ENCODE assay signal across 8 cellular contexts in genomic region chr19:1847684-1848398, GRCh38. TPM values are rescaled to one million over a fixed set of nuclear protein-coding genes. Genes with fewer than 3 reads are reported as not detected.
DNase-seq lines count a peak whose midpoint lies in the region; ATAC-seq, FAIRE-seq and TF ChIP-seq lines count a peak whose summit lies in the region.

No MANE protein-coding gene starts in this region.

- TF ChIP-seq POLR2A in adrenal gland (IDR thresholded peaks at IDR 0.05), result peak in 1 of 2 donors; percentile 42

- intact Hi-C loops in adrenal gland (cut with DNase I), result no loop called here

- in situ Hi-C loops in GM13977 (cut with MboI; ENCODE audit: low pct_unique_long_range_greater_than_20kb, low sequenced_read_pairs, unreplicated experiment), result no loop called here

- no peaks in the 10 kb centered on the region; the same call in 1 of the 2 replicates for H3K36me3 ChIP-seq in MG63
- H3K36me3 ChIP-seq in adrenal gland (replicated peaks in 1 of 2), result no peaks in the 10 kb centered on the region
- H3K36me3 ChIP-seq in iPS-15b (ENCODE audit: control insufficient read depth, insufficient read depth, low read length), result no peaks in the 10 kb centered on the region
- H3K36me3 ChIP-seq in small intestine (ENCODE audit: control insufficient read depth in 2 of 2, insufficient read depth in 2 of 2, low read length in 2 of 2), result no peaks in the 10 kb centered on the region

- peak overlapping the region; percentile 87 for H3K4me3 ChIP-seq in MG63
- peak overlapping the region; percentile 48 to 100 (median 72) for H3K4me3 ChIP-seq in adrenal gland
- H3K4me3 ChIP-seq in iPS-15b (ENCODE audit: low read depth, low read length), result peak overlapping the region; percentile 91
- H3K4me3 ChIP-seq in small intestine (ENCODE audit: low read depth in 1 of 2, low read length in 2 of 2), result peak overlapping the region; percentile 86 to 95

- peak overlapping the region; percentile 72 to 100 (median 99) for H3K27ac ChIP-seq in adrenal gland
- peak overlapping the region; percentile 94 to 99 for H3K27ac ChIP-seq in small intestine (ENCODE audit: low read depth in 1 of 2, low read length in 1 of 2)

- H3K4me1 ChIP-seq in adrenal gland (replicated peaks in 1 of 2) (peaks cover 27 to 58% of the 10 kb centered on the region in 2 donors), iPS-15b (ENCODE audit: control insufficient read depth, insufficient read depth, low read length) (no peaks in the 10 kb centered on the region), small intestine (ENCODE audit: control insufficient read depth in 2 of 2, insufficient read depth in 1 of 2, low read depth in 1 of 2, low read length in 1 of 2) (peaks cover 4 to 6% of the 10 kb centered on the region in 2 donors)

- TF ChIP-seq CTCF in adrenal gland (IDR thresholded peaks at IDR 0.05) (no peak), GM13977 (IDR thresholded peaks at IDR 0.05; ENCODE audit: extremely low read depth, insufficient read depth, missing control alignments) (no peak)

- 0% methylated on average over 24 to 72 of the region's 72 CpGs; no CpG with 5 or more reads in 1 of the 4 donors for WGBS in adrenal gland, 4 donors
- 0% methylated on average over 46 to 72 of the region's 72 CpGs for WGBS in small intestine, 3 donors

- H3K27me3 ChIP-seq in MG63 (no peaks in the 10 kb centered on the region), adrenal gland (no peaks in the 10 kb centered on the region), iPS-15b (ENCODE audit: control insufficient read depth, insufficient read depth, low read length) (no peaks in the 10 kb centered on the region), small intestine (ENCODE audit: control insufficient read depth in 2 of 2, insufficient read depth in 2 of 2, low read length in 2 of 2) (no peaks in the 10 kb centered on the region)

- peak overlapping the region; percentile 98 for H3K9ac ChIP-seq in iPS-15b (ENCODE audit: low read depth, low read length)

- no peak for FAIRE-seq in small intestine (lab: Jason Lieb, UNC)

- peak; percentile 66 for DNase-seq in ELF-1 (ENCODE audit: low read depth, low spot score)
- peak; percentile 59 for DNase-seq in MG63
- peak in 6 of 7 donors; percentile 46 to 83 (median 74) for DNase-seq in adrenal gland
- peak; percentile 31 for DNase-seq in small intestine
- DNase-seq in GM13977 (ENCODE audit: low spot score), result no peak

- no peaks in the 10 kb centered on the region for H3K9me3 ChIP-seq in MG63
- no peaks in the 10 kb centered on the region for H3K9me3 ChIP-seq in adrenal gland (replicated peaks in 1 of 3)
- no peaks in the 10 kb centered on the region for H3K9me3 ChIP-seq in iPS-15b (ENCODE audit: control insufficient read depth, insufficient read depth, low read length)
- no peaks in the 10 kb centered on the region for H3K9me3 ChIP-seq in small intestine (ENCODE audit: control insufficient read depth, low read depth)

- peak; percentile 24 for ATAC-seq in GM21723 (IDR thresholded peaks at IDR 0.05; ENCODE audit: unreplicated experiment)
- no peak for ATAC-seq in HG03108 (IDR thresholded peaks at IDR 0.05; ENCODE audit: unreplicated experiment)

RNA-seq across cellular contexts. Expression of gene REXO1, which starts 0.4 kb away (rescaled TPM):
- 2.2 and 4.4 TPM in 2 replicates for total RNA-seq in MG63 (2014; rRNA removed; shearing (Covaris generic); ENCODE audit: low replicate concordance)
- 10 to 100 TPM; 14.4 to 98.8 (median 44.5) TPM for total RNA-seq in adrenal gland
- polyA plus RNA-seq in adrenal gland (100 to 1,000 TPM in 2 of 3 donors, 10 to 100 TPM in 1; 18.4 to 155 (median 150) TPM), small intestine (10 to 100 TPM; 18.4 to 31.8 (median 22.7) TPM)

RNA-seq across cellular contexts. Expression of gene KLF16, which starts 15.5 kb away (rescaled TPM):
- total RNA-seq in MG63 (2014; rRNA removed; shearing (Covaris generic); ENCODE audit: low replicate concordance), result 8.1 and 12.6 TPM in 2 replicates
- total RNA-seq in adrenal gland, result 10 to 100 TPM in 7 of 8 donors, 1 to 10 TPM in 1; 7.1 to 28.1 (median 18.3) TPM
- polyA plus RNA-seq in adrenal gland (10 to 100 TPM in 1 of 3 donors, 1 to 10 TPM in 2; 2.0 to 12.9 (median 6.9) TPM), small intestine (10 to 100 TPM in 2 of 3 donors, 1 to 10 TPM in 1; 7.8 to 14.6 (median 13.3) TPM)

RNA-seq across cellular contexts. Expression of gene ATP8B3, which starts 35.8 kb away (rescaled TPM):
- not detected in 2 replicates for total RNA-seq in MG63 (2014; rRNA removed; shearing (Covaris generic); ENCODE audit: low replicate concordance)
- total RNA-seq in adrenal gland, result 10 to 100 TPM in 2 of 8 donors, 1 to 10 TPM in 5, under 1 TPM in 1; 0.26 to 15.1 (median 4.6) TPM
- polyA plus RNA-seq in adrenal gland (1 to 10 TPM; 2.0 to 9.2 (median 3.9) TPM), small intestine (under 1 TPM in 2 of 3 donors, not detected in 1; 0.45 to 0.52 TPM)

RNA-seq across cellular contexts. Expression of gene ABHD17A, which starts 37.5 kb away (rescaled TPM):
- 51.7 and 70.7 TPM in 2 replicates for total RNA-seq in MG63 (2014; rRNA removed; shearing (Covaris generic); ENCODE audit: low replicate concordance)
- total RNA-seq in adrenal gland, result 100 to 1,000 TPM in 4 of 8 donors, 10 to 100 TPM in 4; 60.1 to 145 (median 99.4) TPM
- polyA plus RNA-seq in adrenal gland (100 to 1,000 TPM in 2 of 3 donors, 1 to 10 TPM in 1; 2.5 to 235 (median 195) TPM), small intestine (10 to 100 TPM; 52.6 to 79.6 (median 71.3) TPM)

RNA-seq across cellular contexts. Expression of gene ADAT3, which starts 57.4 kb away (rescaled TPM):
- total RNA-seq in MG63 (2014; rRNA removed; shearing (Covaris generic); ENCODE audit: low replicate concordance), result 3.6 TPM in 1 of 2 replicates, not detected in the other
- total RNA-seq in adrenal gland, result 10 to 100 TPM in 3 of 8 donors, 1 to 10 TPM in 5; 4.7 to 29.6 (median 9.2) TPM
- polyA plus RNA-seq in adrenal gland (1 to 10 TPM in 2 of 3 donors, not detected in 1; 8.1 to 8.3 TPM), small intestine (10 to 100 TPM; 10.4 to 38.1 (median 35.8) TPM)
